Comparison of ENCODE assay signal across 24 cellular contexts in genomic region chr17:296382-296781, GRCh38.
"Had no signal": no experiment of that assay in that cellular context is flagged by ENCODE, and none has a peak within 500 bp of the region (broad histone marks: within the 10 kb centered on the region; RNA-seq: fewer than 3 reads in every experiment).

No MANE protein-coding gene starts in this region.

- DNase-seq: activated CD4-positive, alpha-beta T cell treated with anti-CD3 and anti-CD28 coated beads for 1 hour; activated CD4-positive, alpha-beta T cell treated with anti-CD3 and anti-CD28 coated beads, Interleukin-2, amount 50 U/mL, for 4 hours; activated CD8-positive, alpha-beta memory T cell treated with anti-CD3 and anti-CD28 coated beads for 24 hours; activated CD8-positive, alpha-beta memory T cell treated with anti-CD3 and anti-CD28 coated beads, Interleukin-2, amount 50 U/mL, for 4 hours; activated naive CD4-positive, alpha-beta T cell treated with anti-CD3 and anti-CD28 coated beads for 36 hours; activated naive CD8-positive, alpha-beta T cell treated with anti-CD3 and anti-CD28 coated beads, Interleukin-2, amount 50 U/mL, for 24 hours; activated T-cell treated with anti-CD3 and anti-CD28 coated beads, Interleukin-2, amount 50 U/mL, for 4 hours; anterior cingulate cortex; caudate nucleus; dermis blood vessel endothelial cell; effector CD8-positive, alpha-beta T cell; hypothalamus; mesendoderm; nephron progenitor cell; occipital lobe; stimulated activated CD4-positive, alpha-beta T cell treated with anti-CD3 and anti-CD28 coated beads, Interleukin-12 subunit alpha, Interleukin-12 subunit beta, amount 100 ng/mL, for 4 hours; stimulated activated naive CD8-positive, alpha-beta T cell treated with anti-CD3 and anti-CD28 coated beads, Interleukin-15, amount 100 ng/mL, for 72 hours; T-helper 9 cell had no signal

- H3K27ac ChIP-seq: esophagus muscularis mucosa, tibial nerve, uterus had no signal

- H3K9me3 ChIP-seq: esophagus muscularis mucosa, mucosa of descending colon, tibial nerve, uterus had no signal

- H3K27me3 Mint-ChIP-seq: activated naive CD8-positive, alpha-beta T cell treated with anti-CD3 and anti-CD28 coated beads, Interleukin-2, amount 50 U/mL, for 24 hours had no signal

- H3K36me3 ChIP-seq: esophagus muscularis mucosa, tibial nerve, uterus had no signal

- H3K27ac Mint-ChIP-seq: activated naive CD4-positive, alpha-beta T cell treated with anti-CD3 and anti-CD28 coated beads for 36 hours; activated naive CD8-positive, alpha-beta T cell treated with anti-CD3 and anti-CD28 coated beads, Interleukin-2, amount 50 U/mL, for 24 hours; activated T-helper 2 cell treated with anti-CD3 and anti-CD28 coated beads, Interferon-gamma antibody, Interleukin-2, Interleukin-4, amounts not matched to agents 10 μg/mL and 5 μg/mL and 100 μg/mL, durations not matched to agents 14 hours and 24 hours and 36 hours; nephron progenitor cell; stimulated activated naive CD8-positive, alpha-beta T cell treated with anti-CD3 and anti-CD28 coated beads, Interleukin-15, amount 100 ng/mL, for 72 hours had no signal

- H3K4me3 ChIP-seq: esophagus muscularis mucosa, mucosa of descending colon, tibial nerve, uterus had no signal

- H3K36me3 Mint-ChIP-seq: brain had no signal

- ATAC-seq: activated naive CD8-positive, alpha-beta T cell treated with anti-CD3 and anti-CD28 coated beads, Interleukin-2, amount 50 U/mL, for 24 hours; activated T-cell treated with anti-CD3 and anti-CD28 coated beads, Interleukin-2, amount 50 U/mL, for 4 hours; mucosa of descending colon; stimulated activated naive CD8-positive, alpha-beta T cell treated with anti-CD3 and anti-CD28 coated beads, Interleukin-15, amount 100 ng/mL, for 72 hours had no signal

- H3K27me3 ChIP-seq: tibial nerve, uterus had no signal

- H3K4me1 ChIP-seq: uterus had no signal

- H3K4me3 Mint-ChIP-seq: activated naive CD4-positive, alpha-beta T cell treated with anti-CD3 and anti-CD28 coated beads for 36 hours; activated naive CD8-positive, alpha-beta T cell treated with anti-CD3 and anti-CD28 coated beads, Interleukin-2, amount 50 U/mL, for 24 hours; activated T-cell treated with anti-CD3 and anti-CD28 coated beads, Interleukin-2, amount 50 U/mL, for 4 hours; nephron progenitor cell; stimulated activated naive CD8-positive, alpha-beta T cell treated with anti-CD3 and anti-CD28 coated beads, Interleukin-15, amount 100 ng/mL, for 72 hours had no signal

- H3K9me3 Mint-ChIP-seq: activated naive CD4-positive, alpha-beta T cell treated with anti-CD3 and anti-CD28 coated beads for 36 hours; activated naive CD8-positive, alpha-beta T cell treated with anti-CD3 and anti-CD28 coated beads, Interleukin-2, amount 50 U/mL, for 24 hours; activated T-cell treated with anti-CD3 and anti-CD28 coated beads, Interleukin-2, amount 50 U/mL, for 4 hours; activated T-helper 2 cell treated with anti-CD3 and anti-CD28 coated beads, Interferon-gamma antibody, Interleukin-2, Interleukin-4, amounts not matched to agents 10 μg/mL and 5 μg/mL and 100 μg/mL, durations not matched to agents 14 hours and 24 hours and 36 hours; nephron progenitor cell; stimulated activated naive CD8-positive, alpha-beta T cell treated with anti-CD3 and anti-CD28 coated beads, Interleukin-15, amount 100 ng/mL, for 72 hours had no signal
